ENCODE assay signal across 1 cellular context in the genomic region with DNA sequence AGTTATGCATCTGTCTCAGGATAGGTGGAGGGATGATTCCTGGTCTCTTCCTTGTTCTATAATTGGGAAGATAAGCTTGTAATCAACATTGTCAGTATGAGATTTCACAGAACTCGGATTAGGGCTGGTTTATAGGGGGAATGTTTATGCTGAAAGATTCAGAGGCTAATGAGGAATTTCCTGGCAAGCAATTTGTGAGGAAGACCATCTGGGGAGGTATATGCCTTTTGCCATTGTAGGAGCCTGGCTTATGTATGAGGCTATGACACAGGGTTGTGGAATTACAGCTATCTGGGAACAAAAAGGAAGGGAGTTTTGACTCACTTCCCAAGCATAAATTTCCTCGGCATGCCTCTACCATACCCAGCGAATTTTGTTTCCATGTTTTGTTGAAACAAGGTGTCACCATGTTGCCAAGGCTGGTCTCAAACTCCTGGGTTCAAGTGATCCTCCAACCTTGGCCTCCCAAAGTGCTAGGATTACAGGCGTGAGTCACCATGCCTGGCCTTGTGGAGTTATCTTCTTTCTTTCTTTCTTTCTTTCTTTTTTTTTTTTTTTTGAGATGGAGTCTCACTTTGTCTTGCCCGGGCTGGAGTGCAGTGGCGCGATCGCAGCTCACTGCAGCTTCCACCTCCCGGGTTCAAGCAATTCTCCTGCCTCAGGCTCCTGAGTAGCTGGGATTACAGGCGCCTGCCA.
TF ChIP-seq lines count a peak whose summit lies in the region.

No MANE protein-coding gene starts in this region.

TF ChIP-seq in SK-N-SH treated with all-trans-retinoic acid at 6 μM for 48 hours, 23 proteins besides CTCF, POLR2A, EP300 and RAD21 (continued from another document):
- TF ChIP-seq, protein P1, sequence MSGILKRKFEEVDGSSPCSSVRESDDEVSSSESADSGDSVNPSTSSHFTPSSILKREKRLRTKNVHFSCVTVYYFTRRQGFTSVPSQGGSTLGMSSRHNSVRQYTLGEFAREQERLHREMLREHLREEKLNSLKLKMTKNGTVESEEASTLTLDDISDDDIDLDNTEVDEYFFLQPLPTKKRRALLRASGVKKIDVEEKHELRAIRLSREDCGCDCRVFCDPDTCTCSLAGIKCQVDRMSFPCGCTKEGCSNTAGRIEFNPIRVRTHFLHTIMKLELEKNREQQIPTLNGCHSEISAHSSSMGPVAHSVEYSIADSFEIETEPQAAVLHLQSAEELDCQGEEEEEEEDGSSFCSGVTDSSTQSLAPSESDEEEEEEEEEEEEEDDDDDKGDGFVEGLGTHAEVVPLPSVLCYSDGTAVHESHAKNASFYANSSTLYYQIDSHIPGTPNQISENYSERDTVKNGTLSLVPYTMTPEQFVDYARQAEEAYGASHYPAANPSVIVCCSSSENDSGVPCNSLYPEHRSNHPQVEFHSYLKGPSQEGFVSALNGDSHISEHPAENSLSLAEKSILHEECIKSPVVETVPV (CRISPR knock-in tag; IDR thresholded peaks at IDR 0.05), result peak; percentile 90
- TF ChIP-seq, protein P2, sequence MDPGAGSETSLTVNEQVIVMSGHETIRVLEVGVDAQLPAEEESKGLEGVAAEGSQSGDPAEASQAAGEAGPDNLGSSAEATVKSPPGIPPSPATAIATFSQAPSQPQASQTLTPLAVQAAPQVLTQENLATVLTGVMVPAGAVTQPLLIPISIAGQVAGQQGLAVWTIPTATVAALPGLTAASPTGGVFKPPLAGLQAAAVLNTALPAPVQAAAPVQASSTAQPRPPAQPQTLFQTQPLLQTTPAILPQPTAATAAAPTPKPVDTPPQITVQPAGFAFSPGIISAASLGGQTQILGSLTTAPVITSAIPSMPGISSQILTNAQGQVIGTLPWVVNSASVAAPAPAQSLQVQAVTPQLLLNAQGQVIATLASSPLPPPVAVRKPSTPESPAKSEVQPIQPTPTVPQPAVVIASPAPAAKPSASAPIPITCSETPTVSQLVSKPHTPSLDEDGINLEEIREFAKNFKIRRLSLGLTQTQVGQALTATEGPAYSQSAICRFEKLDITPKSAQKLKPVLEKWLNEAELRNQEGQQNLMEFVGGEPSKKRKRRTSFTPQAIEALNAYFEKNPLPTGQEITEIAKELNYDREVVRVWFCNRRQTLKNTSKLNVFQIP (CRISPR knock-in tag; IDR thresholded peaks at IDR 0.05; ENCODE audit: borderline replicate concordance, low read depth), result 0 out of 2 replicates have a peak, but pooled peaks have one; percentile 85
- TF ChIP-seq ZFP3 (CRISPR knock-in tag; IDR thresholded peaks at IDR 0.05) (peak; percentile 88), RARB (CRISPR knock-in tag; IDR thresholded peaks at IDR 0.05) (peak; percentile 53; the same call in 1 of the 2 replicates), ZC3H10 (CRISPR knock-in tag; IDR thresholded peaks at IDR 0.05) (no peak)
